14 cellular contexts compared by ENCODE assay signal in genomic region chr12:108532061-108532848, GRCh38. TPM values are rescaled to one million over a fixed set of nuclear protein-coding genes. Genes with fewer than 3 reads are reported as not detected.
A peak's percentile ranks its signal among the peaks of the same experiment; 100 is the strongest.
DNase-seq lines count a peak whose midpoint lies in the region; ATAC-seq, FAIRE-seq and TF ChIP-seq lines count a peak whose summit lies in the region.
"Had no signal": no experiment of that assay in that cellular context is flagged by ENCODE, and none has a peak within 500 bp of the region (broad histone marks: within the 10 kb centered on the region; RNA-seq: fewer than 3 reads in every experiment).

No MANE protein-coding gene starts in this region.

- H3K4me3 Mint-ChIP-seq in nephron progenitor cell, result no peak overlapping the region
- H3K4me3 Mint-ChIP-seq: dendritic cell treated with granulocyte-macrophage colony-stimulating factor and Interleukin-4, amounts not matched to agents 40 ng/mL and 50 ng/mL, for 4 days; GM23338; immature natural killer cell had no signal

- no peak for TF ChIP-seq POLR2A in GM12892 (IDR thresholded peaks at IDR 0.05; ENCODE audit: low read depth, low read length)

- TF ChIP-seq CTCF in nephron progenitor cell (IDR thresholded peaks at IDR 0.05), result no peak

- ATAC-seq in HG03025 (IDR thresholded peaks at IDR 0.05; ENCODE audit: low FRiP score, unreplicated experiment), result no peak
- ATAC-seq: GM23338, Panc1 had no signal

- FAIRE-seq in GM12892 (lab: Jason Lieb, UNC), result peak; percentile 38

- H3K9me3 Mint-ChIP-seq in nephron progenitor cell, result no peaks in the 10 kb centered on the region
- H3K9me3 Mint-ChIP-seq: dendritic cell treated with granulocyte-macrophage colony-stimulating factor and Interleukin-4, amounts not matched to agents 40 ng/mL and 50 ng/mL, for 4 days; GM23338; immature natural killer cell had no signal

- DNase-seq in GM12892 (ENCODE audit: insufficient read length) (no peak), NCI-H1417 (lab: John Stamatoyannopoulos, UW) (peak; percentile 43 to 93 (median 92)), NCI-H526 (lab: John Stamatoyannopoulos, UW) (peak; percentile 96 to 97), nephron progenitor cell (peak; percentile 40), Kasumi-1 (lab: John Stamatoyannopoulos, UW) (no peak), C1 segment of cervical spinal cord (lab: John Stamatoyannopoulos, UW) (no peak)
- DNase-seq: activated effector memory CD4-positive, alpha-beta T cell treated with Interleukin-2 at 50 U/mL for 16 hours; immature natural killer cell; NCI-H446 treated with DMSO at 0.1 percent for 48 hours; substantia nigra had no signal

- H3K4me1 Mint-ChIP-seq in nephron progenitor cell, result peaks cover 7% of the 10 kb centered on the region
- H3K4me1 Mint-ChIP-seq: GM23338 had no signal

- H3K36me3 Mint-ChIP-seq in nephron progenitor cell (ENCODE audit: low read depth), result peaks cover 77% of the 10 kb centered on the region

- no peaks in the 10 kb centered on the region for H3K27me3 Mint-ChIP-seq in nephron progenitor cell (ENCODE audit: low read depth, poor library complexity)
- H3K27me3 Mint-ChIP-seq: dendritic cell treated with granulocyte-macrophage colony-stimulating factor and Interleukin-4, amounts not matched to agents 40 ng/mL and 50 ng/mL, for 4 days had no signal

- peak overlapping the region; percentile 55 for H3K27ac Mint-ChIP-seq in nephron progenitor cell
- H3K27ac Mint-ChIP-seq: dendritic cell treated with granulocyte-macrophage colony-stimulating factor and Interleukin-4, amounts not matched to agents 40 ng/mL and 50 ng/mL, for 4 days; GM23338; immature natural killer cell had no signal

RNA-seq across cellular contexts. Expression of gene FICD, which starts 17.2 kb away (rescaled TPM):
- polyA plus RNA-seq in GM12892 (2012; ENCODE audit: missing spikeins), result 2.4 TPM

RNA-seq across cellular contexts. Expression of gene SART3, which starts 28.7 kb away (rescaled TPM):
- 36.3 TPM for polyA plus RNA-seq in GM12892 (2012; ENCODE audit: missing spikeins)

RNA-seq across cellular contexts. Expression of gene ISCU, which starts 30.1 kb away (rescaled TPM):
- polyA plus RNA-seq in GM12892 (2012; ENCODE audit: missing spikeins), result 136 TPM

Comparison
In these comparisons a context has a peak if more than half of its experiments do, and no peak if none do; other contexts are left out.
1. DNase-seq: peak in NCI-H1417 (3 of 3), NCI-H526 (2 of 2) and nephron progenitor cell (single experiment); none in GM12892 (single experiment), Kasumi-1 (0 of 2) and C1 segment of cervical spinal cord (0 of 14).